28 cellular contexts compared by ENCODE assay signal in genomic region chr1:208866351-208866750, GRCh38.
"Had no signal": no experiment of that assay in that cellular context is flagged by ENCODE, and none has a peak within 500 bp of the region (broad histone marks: within the 10 kb centered on the region; RNA-seq: fewer than 3 reads in every experiment).

No MANE protein-coding gene starts in this region.

- DNase-seq: colonic mucosa; effector CD8-positive, alpha-beta T cell; endodermal cell; foreskin keratinocyte; heart left ventricle; kidney; mesenchymal stem cell; mucosa of descending colon; naive thymus-derived CD4-positive, alpha-beta T cell; nephron progenitor cell; nucleus accumbens; spleen; stimulated activated CD4-positive, alpha-beta T cell treated with anti-CD3 and anti-CD28 coated beads, Interleukin-4, amount 100 ng/mL, for 4 hours; stimulated activated naive B cell treated with anti-CD40 and anti-IgM and Interleukin-4, amounts not matched to agents 10 μg/mL and 1 μg/mL and 100 μg/mL, for 72 hours; transverse colon had no signal

- ATAC-seq: esophagus mucosa; foreskin keratinocyte; gastroesophageal sphincter; heart left ventricle; left lobe of liver; mucosa of descending colon; naive thymus-derived CD4-positive, alpha-beta T cell; sciatic nerve; stimulated activated naive B cell treated with anti-CD40 and anti-IgM and Interleukin-4, amounts not matched to agents 10 μg/mL and 1 μg/mL and 100 μg/mL, for 72 hours had no signal

- H3K27ac ChIP-seq: colonic mucosa, epithelial cell of prostate, foreskin keratinocyte, gastroesophageal sphincter, heart left ventricle, hepatocyte, prostate gland, right atrium auricular region, spleen, suprapubic skin, transverse colon, vagina had no signal

- H3K4me3 Mint-ChIP-seq: dendritic cell treated with granulocyte-macrophage colony-stimulating factor and Interleukin-4, amounts not matched to agents 40 ng/mL and 50 ng/mL, for 4 days; endodermal cell; mesothelial cell of epicardium; naive thymus-derived CD4-positive, alpha-beta T cell; nephron progenitor cell; stimulated activated naive B cell treated with anti-CD40 and anti-IgM and Interleukin-4, amounts not matched to agents 10 μg/mL and 1 μg/mL and 100 μg/mL, for 72 hours; stimulated activated naive CD8-positive, alpha-beta T cell treated with anti-CD3 and anti-CD28 coated beads, Interleukin-15, Interleukin-2, amounts not matched to agents 100 ng/mL and 50 ng/mL, for 24 hours had no signal

- H2AFZ ChIP-seq: hepatocyte had no signal

- H3K79me2 ChIP-seq: hepatocyte had no signal

- H3K27me3 Mint-ChIP-seq: dendritic cell treated with granulocyte-macrophage colony-stimulating factor and Interleukin-4, amounts not matched to agents 40 ng/mL and 50 ng/mL, for 4 days; naive thymus-derived CD4-positive, alpha-beta T cell; stimulated activated naive B cell treated with anti-CD40 and anti-IgM and Interleukin-4, amounts not matched to agents 10 μg/mL and 1 μg/mL and 100 μg/mL, for 72 hours had no signal

- H3K27ac Mint-ChIP-seq: dendritic cell treated with granulocyte-macrophage colony-stimulating factor and Interleukin-4, amounts not matched to agents 40 ng/mL and 50 ng/mL, for 4 days; endodermal cell; mesothelial cell of epicardium; naive thymus-derived CD4-positive, alpha-beta T cell; nephron progenitor cell; stimulated activated naive B cell treated with anti-CD40 and anti-IgM and Interleukin-4, amounts not matched to agents 10 μg/mL and 1 μg/mL and 100 μg/mL, for 72 hours; stimulated activated naive CD8-positive, alpha-beta T cell treated with anti-CD3 and anti-CD28 coated beads, Interleukin-15, Interleukin-2, amounts not matched to agents 100 ng/mL and 50 ng/mL, for 24 hours had no signal

- H3K36me3 Mint-ChIP-seq: naive thymus-derived CD4-positive, alpha-beta T cell; stimulated activated naive B cell treated with anti-CD40 and anti-IgM and Interleukin-4, amounts not matched to agents 10 μg/mL and 1 μg/mL and 100 μg/mL, for 72 hours had no signal

- H3K4me3 ChIP-seq: colonic mucosa, gastroesophageal sphincter, heart left ventricle, hepatocyte, mucosa of descending colon, prostate gland, right atrium auricular region, spleen, suprapubic skin, transverse colon, vagina had no signal

- H3K9me3 ChIP-seq: colonic mucosa, gastroesophageal sphincter, mucosa of descending colon, prostate gland, suprapubic skin, transverse colon, vagina had no signal

- H3K9me3 Mint-ChIP-seq: dendritic cell treated with granulocyte-macrophage colony-stimulating factor and Interleukin-4, amounts not matched to agents 40 ng/mL and 50 ng/mL, for 4 days; stimulated activated naive B cell treated with anti-CD40 and anti-IgM and Interleukin-4, amounts not matched to agents 10 μg/mL and 1 μg/mL and 100 μg/mL, for 72 hours; stimulated activated naive CD8-positive, alpha-beta T cell treated with anti-CD3 and anti-CD28 coated beads, Interleukin-15, Interleukin-2, amounts not matched to agents 100 ng/mL and 50 ng/mL, for 24 hours had no signal

- H3K4me2 ChIP-seq: hepatocyte had no signal

- H3K4me1 ChIP-seq: colonic mucosa, gastroesophageal sphincter, heart left ventricle, prostate gland, right atrium auricular region, spleen, suprapubic skin, transverse colon, vagina had no signal

- H3K4me1 Mint-ChIP-seq: endodermal cell; mesothelial cell of epicardium; naive thymus-derived CD4-positive, alpha-beta T cell; nephron progenitor cell; stimulated activated naive B cell treated with anti-CD40 and anti-IgM and Interleukin-4, amounts not matched to agents 10 μg/mL and 1 μg/mL and 100 μg/mL, for 72 hours had no signal

- H3K27me3 ChIP-seq: colonic mucosa, gastroesophageal sphincter, heart left ventricle, hepatocyte, right atrium auricular region, spleen, suprapubic skin, transverse colon, vagina had no signal

- H3K36me3 ChIP-seq: colonic mucosa, gastroesophageal sphincter, heart left ventricle, prostate gland, right atrium auricular region, spleen, suprapubic skin, transverse colon, vagina had no signal
